Comparison of ENCODE assay signal across 34 cellular contexts in genomic region chr2:15806801-15807417, GRCh38.
"Had no signal": no experiment of that assay in that cellular context is flagged by ENCODE, and none has a peak within 500 bp of the region (broad histone marks: within the 10 kb centered on the region; RNA-seq: fewer than 3 reads in every experiment).

No MANE protein-coding gene starts in this region.

- H3K27ac ChIP-seq: KMS-11 had no signal

- H3K27me3 ChIP-seq: MG63 had no signal

- H3K4me3 ChIP-seq: MG63 had no signal

- H3K9me3 ChIP-seq: MG63 had no signal

- H3K4me2 ChIP-seq: KMS-11 had no signal

- H3K36me3 ChIP-seq: MG63 had no signal

- DNase-seq: Karpas-422, Kasumi-1, KG1, MG63, MM.1S, MV-4-11, NCI-H1048, NCI-H1092, NCI-H1092 treated with DMSO at 0.1 percent for 48 hours, NCI-H1105, NCI-H1105 treated with DMSO at 0.1 percent for 48 hours, NCI-H1417, NCI-H1417 treated with DMSO at 0.1 percent for 48 hours, NCI-H1436, NCI-H1436 treated with DMSO at 0.1 percent for 48 hours, NCI-H146, NCI-H1694, NCI-H1694 treated with DMSO at 0.1 percent for 48 hours, NCI-H187, NCI-H187 treated with DMSO at 0.1 percent for 48 hours, NCI-H1930, NCI-H2029, NCI-H2029 treated with DMSO at 0.1 percent for 48 hours, NCI-H2081, NCI-H2081 treated with DMSO at 0.1 percent for 48 hours, NCI-H2107, NCI-H2171, NCI-H2171 treated with DMSO at 0.1 percent for 48 hours, NCI-H2227 treated with DMSO at 0.1 percent for 48 hours, NCI-H226, NCI-H345, NCI-H446, NCI-H446 treated with DMSO at 0.1 percent for 48 hours had no signal

- H3K9ac ChIP-seq: KMS-11 had no signal
